12 cellular contexts compared by ENCODE assay signal in the genomic region with DNA sequence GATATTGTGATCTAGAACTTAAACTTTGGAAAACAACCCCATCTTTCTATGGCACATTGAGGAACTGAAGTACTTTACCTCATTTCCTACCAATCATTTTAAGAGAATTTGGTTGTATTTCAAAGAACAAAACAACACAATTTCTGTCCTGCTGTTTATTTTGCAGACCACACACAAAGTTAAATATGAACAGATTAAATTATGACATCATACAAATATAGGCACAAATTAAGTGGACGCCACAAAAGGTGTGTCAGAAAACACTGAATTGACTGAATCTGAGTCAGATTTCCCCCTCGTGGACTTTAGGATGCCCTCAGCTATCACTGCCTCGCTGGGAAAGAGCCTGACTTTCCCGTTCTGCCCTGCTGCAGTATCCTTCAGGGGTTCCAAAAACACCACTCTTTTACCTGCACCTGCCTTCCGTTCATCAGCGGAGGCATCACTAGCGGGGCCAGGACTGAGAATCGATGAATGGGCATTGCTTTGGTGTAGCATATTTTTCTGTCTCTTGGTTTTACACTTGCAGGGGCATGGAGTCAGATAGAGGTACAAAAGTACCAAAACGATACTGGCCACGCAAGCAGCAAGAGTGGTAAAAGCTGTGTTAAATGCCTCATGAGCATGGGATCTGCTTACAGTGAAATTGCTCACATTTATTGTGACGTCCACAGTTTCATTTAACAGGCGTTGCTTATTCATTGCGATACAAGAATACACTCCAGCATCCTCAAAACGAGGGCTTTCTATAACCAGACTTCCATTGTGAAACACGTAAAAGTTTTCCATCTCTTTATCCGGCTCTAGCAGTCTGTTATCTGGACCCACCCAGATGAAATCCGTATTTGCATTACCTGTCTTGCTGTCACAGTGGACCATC. TPM values are rescaled to one million over a fixed set of nuclear protein-coding genes. Genes with fewer than 3 reads are reported as not detected.
DNase-seq lines count a peak whose midpoint lies in the region; ATAC-seq and TF ChIP-seq lines count a peak whose summit lies in the region.
"Had no signal": no experiment of that assay in that cellular context is flagged by ENCODE, and none has a peak within 500 bp of the region (broad histone marks: within the 10 kb centered on the region; RNA-seq: fewer than 3 reads in every experiment).

No MANE protein-coding gene starts in this region.

- peaks cover 27 to 37% of the 10 kb centered on the region in 2 donors for H3K4me1 Mint-ChIP-seq in natural killer cell treated with Interleukin-12 subunit alpha and Interleukin-12 subunit beta and Interleukin-15 and Interleukin-18, amount 100 ng/mL, for 72 hours (ENCODE audit: low read depth in 2 of 2)

- no peaks in the 10 kb centered on the region for H3K27me3 Mint-ChIP-seq in natural killer cell treated with Interleukin-12 subunit alpha and Interleukin-12 subunit beta and Interleukin-15 and Interleukin-18, amount 100 ng/mL, for 72 hours

- DNase-seq in AG04450 (ENCODE audit: low read depth, low spot score) (no peak), breast epithelium (ENCODE audit: low spot score in 2 of 2) (no peak), CD1c-positive myeloid dendritic cell (ENCODE audit: extremely low spot score) (no peak), SW 1271 (lab: John Stamatoyannopoulos, UW) (no peak), dermis blood vessel endothelial cell (no peak), HAP-1 (ENCODE audit: low spot score in 2 of 2) (no peak)
- no peak for DNase-seq in natural killer cell treated with Interleukin-12 subunit alpha and Interleukin-12 subunit beta and Interleukin-15 and Interleukin-18, amount 100 ng/mL, for 72 hours (ENCODE audit: low spot score)
- DNase-seq: activated CD4-positive, CD25-positive, alpha-beta regulatory T cell; DMS79; stimulated activated CD4-positive, alpha-beta T cell treated with anti-CD3 and anti-CD28 coated beads, Interleukin-2, amount 100 ng/mL, for 24 hours had no signal

- H3K9me3 ChIP-seq in AG04450 (ENCODE audit: control insufficient read depth, insufficient read depth, low read length) (no peaks in the 10 kb centered on the region), HUES64 (ENCODE audit: insufficient read depth, low read depth, low read length) (no peaks in the 10 kb centered on the region), breast epithelium (no peaks in the 10 kb centered on the region), HAP-1 (no peaks in the 10 kb centered on the region)
- H3K9me3 ChIP-seq: suprapubic skin had no signal

- in situ Hi-C loops in HAP-1 (cut with MboI; ENCODE audit: low sequenced_read_pairs) = no loop called here

- H3K27ac ChIP-seq in AG04450 (ENCODE audit: low read depth, low read length) (no peak overlapping the region), HUES64 (ENCODE audit: low read depth, low read length) (no peak overlapping the region), breast epithelium (peak overlapping the region; percentile 94)
- H3K27ac ChIP-seq: suprapubic skin had no signal

- no peak for TF ChIP-seq CTCF in AG04450 (IDR thresholded peaks at IDR 0.05; ENCODE audit: low read depth, low read length)
- TF ChIP-seq CTCF in breast epithelium (IDR thresholded peaks at IDR 0.05) = no peak

- intact Hi-C loops in breast epithelium (cut with DNase I; ENCODE audit: low total_unique reads) = no loop called here

- POLR2A ChIA-PET in AG04450 (lab: Yijun Ruan, JAX) = no interaction called here

- H3K36me3 ChIP-seq in HUES64 (ENCODE audit: insufficient read depth, low read length) (peaks cover 5% of the 10 kb centered on the region; the same call in 1 of the 2 replicates), breast epithelium (no peaks in the 10 kb centered on the region), HAP-1 (replicated peaks) (no peaks in the 10 kb centered on the region)
- H3K36me3 ChIP-seq: suprapubic skin had no signal

- no peaks in the 10 kb centered on the region for H3K27me3 ChIP-seq in AG04450 (ENCODE audit: control insufficient read depth, insufficient read depth, low read length)
- peaks cover 31% of the 10 kb centered on the region for H3K27me3 ChIP-seq in HUES64 (ENCODE audit: insufficient read depth, low read length)
- H3K27me3 ChIP-seq in breast epithelium = no peaks in the 10 kb centered on the region
- peaks cover 48% of the 10 kb centered on the region for H3K27me3 ChIP-seq in HAP-1 (ENCODE audit: low read depth)
- H3K27me3 ChIP-seq: suprapubic skin had no signal

- peak overlapping the region; percentile 99 for H3K4me3 Mint-ChIP-seq in natural killer cell treated with Interleukin-12 subunit alpha and Interleukin-12 subunit beta and Interleukin-15 and Interleukin-18, amount 100 ng/mL, for 72 hours

- H3K4me1 ChIP-seq in HUES64 (ENCODE audit: insufficient read depth, low read length) = peaks cover 29% of the 10 kb centered on the region
- H3K4me1 ChIP-seq in breast epithelium = no peaks in the 10 kb centered on the region
- no peaks in the 10 kb centered on the region for H3K4me1 ChIP-seq in HAP-1

- no peaks in the 10 kb centered on the region for H3K36me3 Mint-ChIP-seq in natural killer cell treated with Interleukin-12 subunit alpha and Interleukin-12 subunit beta and Interleukin-15 and Interleukin-18, amount 100 ng/mL, for 72 hours

- no peak overlapping the region for H3K27ac Mint-ChIP-seq in natural killer cell treated with Interleukin-12 subunit alpha and Interleukin-12 subunit beta and Interleukin-15 and Interleukin-18, amount 100 ng/mL, for 72 hours

- ATAC-seq in natural killer cell treated with Interleukin-12 subunit alpha and Interleukin-12 subunit beta and Interleukin-15 and Interleukin-18, amount 100 ng/mL, for 72 hours = no peak

- H3K4me3 ChIP-seq in AG04450 (ENCODE audit: low read depth, low read length) (peak overlapping the region; percentile 80; the same call in 1 of the 2 replicates), HUES64 (ENCODE audit: low read length) (peak overlapping the region; percentile 64; the same call in 1 of the 2 replicates), breast epithelium (peak overlapping the region; percentile 74 to 84 (median 77)), HAP-1 (no peak overlapping the region)

- H3K9me3 Mint-ChIP-seq in natural killer cell treated with Interleukin-12 subunit alpha and Interleukin-12 subunit beta and Interleukin-15 and Interleukin-18, amount 100 ng/mL, for 72 hours = no peaks in the 10 kb centered on the region

- H3K9ac ChIP-seq in HUES64 (ENCODE audit: low read depth, low read length) = no peak overlapping the region

- CTCF ChIA-PET in AG04450 (lab: Charles Lee) = interaction anchor here (0.6 to 2.2 kb wide), 3 partner anchors 45 to 320 kb away, joined by 3 to 21 read pairs (median 4); no protein-coding TSS in a partner anchor

- TF ChIP-seq POLR2A in breast epithelium (IDR thresholded peaks at IDR 0.05) = no peak

- WGBS in HUES64 = 87% methylated on average over 17 of the region's 17 CpGs

RNA-seq across cellular contexts. Expression of gene PCED1B, which starts 2.0 kb away (rescaled TPM):
- 0.88 and 1.1 TPM in 2 replicates for polyA plus RNA-seq in AG04450 (2011; rRNA removed)
- polyA minus RNA-seq in AG04450 (2011; rRNA and poly(A)+ RNA removed) = 0.92 and 1.8 TPM in 2 replicates
- polyA plus RNA-seq in HUES64 (2013, experiment 1 of 2) = 7.5 TPM
- 7.9 TPM for polyA plus RNA-seq in HUES64 (2013, experiment 2 of 2)
- 1 to 10 TPM; 1.6 to 6.2 (median 5.1) TPM for total RNA-seq in breast epithelium
- total RNA-seq in natural killer cell treated with Interleukin-12 subunit alpha and Interleukin-12 subunit beta and Interleukin-15 and Interleukin-18, amount 100 ng/mL, for 72 hours = 10 to 100 TPM; 39.5 to 41.2 TPM
- total RNA-seq in dermis blood vessel endothelial cell = 0.19 and 0.51 TPM in 2 replicates

RNA-seq across cellular contexts. Expression of gene AMIGO2, which starts 2.3 kb away (rescaled TPM):
- polyA plus RNA-seq in AG04450 (2011; rRNA removed) = 15.5 and 18.7 TPM in 2 replicates
- polyA minus RNA-seq in AG04450 (2011; rRNA and poly(A)+ RNA removed) = 8.4 and 10.0 TPM in 2 replicates
- polyA plus RNA-seq in HUES64 (2013, experiment 1 of 2) = 9.4 TPM
- polyA plus RNA-seq in HUES64 (2013, experiment 2 of 2) = 11.3 TPM
- total RNA-seq in breast epithelium (10 to 100 TPM in 2 of 3 donors, 1 to 10 TPM in 1; 6.7 to 57.7 (median 28.2) TPM), dermis blood vessel endothelial cell (4.2 and 4.8 TPM in 2 replicates)
- 1 to 10 TPM; 5.0 to 5.6 TPM for total RNA-seq in natural killer cell treated with Interleukin-12 subunit alpha and Interleukin-12 subunit beta and Interleukin-15 and Interleukin-18, amount 100 ng/mL, for 72 hours

Comparison
In these comparisons a context has a peak if more than half of its experiments do, and no peak if none do; other contexts are left out.
1. H3K27ac ChIP-seq: peak in breast epithelium (2 of 2); none in AG04450 (single experiment) and HUES64 (single experiment).
2. RNA of gene PCED1B, which starts 2.0 kb away (total RNA-seq): 39.5 to 41.2 TPM in natural killer cell treated with Interleukin-12 subunit alpha and Interleukin-12 subunit beta and Interleukin-15 and Interleukin-18, amount 100 ng/mL, for 72 hours; 1.6 to 6.2 TPM in breast epithelium and 0.19 to 0.51 TPM in dermis blood vessel endothelial cell; every median in the first group is over 4 times any median in the second.